In the genomic region with DNA sequence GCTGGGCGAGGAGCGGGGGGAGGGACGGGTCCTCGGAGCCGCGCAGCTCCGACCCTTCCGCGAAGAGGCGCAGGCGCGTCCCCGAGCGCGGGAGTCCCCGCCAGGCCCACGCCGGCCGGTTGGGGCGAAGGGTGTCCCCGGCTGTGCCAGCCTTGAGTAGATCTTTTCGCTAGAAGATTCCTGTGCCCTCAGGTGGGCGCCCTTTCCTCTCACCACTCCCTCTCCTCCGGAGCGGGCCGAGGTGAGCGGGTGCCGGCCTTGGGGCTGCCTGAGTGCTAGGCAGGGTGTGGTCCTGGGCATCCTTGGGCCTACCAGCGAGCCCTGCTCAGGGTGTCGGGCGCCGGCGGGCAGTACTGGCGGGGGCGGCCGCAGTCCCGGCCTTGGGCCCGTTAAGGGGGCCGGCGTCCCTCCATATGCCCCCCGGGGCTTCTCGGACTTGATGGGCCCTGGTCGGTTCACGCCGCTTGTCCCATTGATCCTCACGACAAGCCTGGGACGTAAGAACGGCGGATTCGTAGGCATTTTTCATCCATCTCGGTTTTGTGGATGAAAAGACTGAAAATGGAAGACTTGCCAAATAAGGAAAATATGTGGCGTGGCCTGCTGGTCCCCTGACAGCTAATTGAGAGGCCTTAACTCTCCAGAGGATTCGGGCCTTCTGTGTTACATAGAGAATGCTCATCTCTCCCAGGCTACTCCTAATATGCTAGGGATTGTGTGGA, we compare ENCODE assay signal across 1 cellular context.
TF ChIP-seq lines count a peak whose summit lies in the region.

No MANE protein-coding gene starts in this region.

TF ChIP-seq in endothelial cell of umbilical vein, 7 proteins besides CTCF, POLR2A, EP300 and RAD21 (continued from another document):
- TF ChIP-seq MAX (IDR thresholded peaks at IDR 0.05; ENCODE audit: insufficient read depth, insufficient read length) (no peak), EZH2 (IDR thresholded peaks at IDR 0.05; ENCODE audit: borderline replicate concordance, low read depth, low read length, severe bottlenecking) (no peak), FOS (IDR thresholded peaks at IDR 0.05; ENCODE audit: borderline replicate concordance, insufficient read depth, low read length) (no peak)
